In the genomic region with DNA sequence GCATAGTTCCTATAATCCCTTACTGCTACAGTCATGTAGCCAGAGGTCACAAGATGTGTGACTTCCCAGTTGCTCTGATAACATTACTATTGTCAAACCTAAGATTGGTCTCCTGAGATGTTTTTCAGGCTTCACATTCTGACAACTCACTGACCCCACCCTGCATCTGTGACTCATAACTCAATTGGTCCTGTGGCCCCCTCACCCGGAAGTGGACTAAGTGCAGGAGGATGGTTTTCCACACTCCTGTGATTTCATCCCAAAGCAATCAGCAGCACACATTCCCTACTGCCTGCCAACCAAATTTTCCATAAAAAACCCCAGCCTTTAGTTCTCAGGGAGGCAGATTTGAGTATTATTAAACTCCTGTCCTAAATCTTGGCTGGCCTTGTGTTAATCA, we compare ENCODE assay signal across 20 cellular contexts.
DNase-seq lines count a peak whose midpoint lies in the region; ATAC-seq and TF ChIP-seq lines count a peak whose summit lies in the region.
"Had no signal": no experiment of that assay in that cellular context is flagged by ENCODE, and none has a peak within 500 bp of the region (broad histone marks: within the 10 kb centered on the region; RNA-seq: fewer than 3 reads in every experiment).

No MANE protein-coding gene starts in this region.

- H4K20me1 ChIP-seq in GM23248 (ENCODE audit: insufficient read depth): no peaks in the 10 kb centered on the region
- H4K20me1 ChIP-seq in fibroblast of lung (ENCODE audit: control insufficient read depth, extremely low read depth, insufficient read depth, low read length): no peaks in the 10 kb centered on the region

- no peak for TF ChIP-seq CTCF in fibroblast of lung (conservative IDR thresholded peaks at IDR 0.05 in 1 of 2, IDR thresholded peaks at IDR 0.05 in 1 of 2; ENCODE audit: low read depth in 1 of 2, low read length in 2 of 2)

- 5 to 10% methylated on average over 1 of the region's 1 CpG for WGBS in GM23248 (ENCODE audit: low coverage in 1 of 2, low lambda C conversion rate in 2 of 2, missing lambda C conversion rate in 2 of 2), 2 experiments

- no peaks in the 10 kb centered on the region for H3K36me3 ChIP-seq in GM23248 (ENCODE audit: low read depth)
- H3K36me3 ChIP-seq in MG63: no peaks in the 10 kb centered on the region
- H3K36me3 ChIP-seq in fibroblast of lung (ENCODE audit: control insufficient read depth, insufficient read depth, low read length): no peaks in the 10 kb centered on the region
- no peaks in the 10 kb centered on the region for H3K36me3 ChIP-seq in H7 (replicated peaks; ENCODE audit: control insufficient read depth, insufficient read depth, low read length)

- no peak for ATAC-seq in HG02763 (IDR thresholded peaks at IDR 0.05; ENCODE audit: unreplicated experiment)

- H3K4me2 ChIP-seq in GM23248 (ENCODE audit: unreplicated experiment) (no peak overlapping the region), fibroblast of lung (ENCODE audit: extremely low read depth, insufficient read depth, low read length) (no peak overlapping the region)
- H3K4me2 ChIP-seq: PC-9 had no signal

- H3F3A ChIP-seq in GM23248 (ENCODE audit: insufficient read depth): no peaks in the 10 kb centered on the region

- H2AFZ ChIP-seq in GM23248: no peak overlapping the region
- no peak overlapping the region for H2AFZ ChIP-seq in fibroblast of lung (ENCODE audit: low read length)
- H2AFZ ChIP-seq: PC-9 had no signal

- H3K9me2 ChIP-seq in GM23248 (ENCODE audit: insufficient read depth): no peaks in the 10 kb centered on the region

- H3K79me2 ChIP-seq in GM23248 (ENCODE audit: insufficient read depth) (no peaks in the 10 kb centered on the region), fibroblast of lung (ENCODE audit: control insufficient read depth, insufficient read depth, low read length) (no peaks in the 10 kb centered on the region)

- H3K4me1 ChIP-seq in GM23248 (ENCODE audit: insufficient read depth) (0 out of 2 replicates have a peak, but pooled peaks cover 5% of the 10 kb centered on the region), fibroblast of lung (ENCODE audit: control insufficient read depth, extremely low read depth, insufficient read depth, low read length) (no peaks in the 10 kb centered on the region)

- no peaks in the 10 kb centered on the region for H3K9me3 ChIP-seq in GM23248 (ENCODE audit: low read depth)
- H3K9me3 ChIP-seq in MG63: no peaks in the 10 kb centered on the region
- H3K9me3 ChIP-seq in fibroblast of lung (ENCODE audit: control insufficient read depth, insufficient read depth, low read depth, low read length): no peaks in the 10 kb centered on the region

- H3K27me3 ChIP-seq in GM23248 (replicated peaks; ENCODE audit: insufficient read depth) (no peaks in the 10 kb centered on the region), MG63 (no peaks in the 10 kb centered on the region), fibroblast of lung (ENCODE audit: control insufficient read depth, insufficient read depth, low read length) (no peaks in the 10 kb centered on the region), H7 (ENCODE audit: control insufficient read depth, insufficient read depth, low read length) (no peaks in the 10 kb centered on the region)

- in situ Hi-C loops in GM23248 (cut with MboI): no loop called here

- H3K27ac ChIP-seq in GM23248: no peak overlapping the region
- H3K27ac ChIP-seq in fibroblast of lung (ENCODE audit: insufficient read depth, low read length): no peak overlapping the region
- H3K27ac ChIP-seq: PC-9, RWPE1, SK-N-MC had no signal

- H3K9ac ChIP-seq in GM23248 (no peak overlapping the region), fibroblast of lung (ENCODE audit: insufficient read depth, low read length) (no peak overlapping the region)

- DNase-seq in GM23248 (peak; percentile 2), MG63 (peak; percentile 2), fibroblast of lung (ENCODE audit: low read depth in 2 of 2) (peak; percentile 8 to 17), iris pigment epithelial cell (ENCODE audit: low read depth) (peak; percentile 1), H7 (no peak), NCI-H446 (lab: John Stamatoyannopoulos, UW) (no peak)
- DNase-seq: DMS53, GF-D8, KG1, NCI-H1092 treated with DMSO at 0.1 percent for 48 hours, NCI-H146, NCI-H2029 treated with DMSO at 0.1 percent for 48 hours, NCI-H446 treated with DMSO at 0.1 percent for 48 hours, NCI-H69, SHP77 treated with DMSO at 0.1 percent for 48 hours, SW 1271 had no signal

- no peak overlapping the region for H3K4me3 ChIP-seq in GM23248
- no peak overlapping the region for H3K4me3 ChIP-seq in MG63
- H3K4me3 ChIP-seq in fibroblast of lung (replicated peaks in 1 of 4; ENCODE audit: control extremely low read depth in 1 of 4, insufficient read depth in 1 of 4, low read depth in 3 of 4, low read length in 4 of 4): no peak overlapping the region
- H3K4me3 ChIP-seq in H7 (ENCODE audit: insufficient read depth, low read depth, low read length): no peak overlapping the region
- H3K4me3 ChIP-seq: PC-9, SK-N-MC had no signal

Comparison
In these comparisons a context has a peak if more than half of its experiments do, and no peak if none do; other contexts are left out.
1. DNase-seq: peak in GM23248 (single experiment), MG63 (single experiment), fibroblast of lung (2 of 2) and iris pigment epithelial cell (single experiment); none in H7 (single experiment) and NCI-H446 (0 of 2).